1 cellular context compared by ENCODE assay signal in genomic region chr10:33276282-33276923, GRCh38.
TF ChIP-seq lines count a peak whose summit lies in the region.

No MANE protein-coding gene starts in this region.

TF ChIP-seq in A549, 52 proteins besides CTCF, POLR2A, EP300 and RAD21 (continued from another document):
- 0 out of 2 replicates have a peak, but pooled peaks have one; percentile 10 for TF ChIP-seq PBX3 (IDR thresholded peaks at IDR 0.05)
- TF ChIP-seq REST (IDR thresholded peaks at IDR 0.05) = no peak
- no peak for TF ChIP-seq ZFP36 (IDR thresholded peaks at IDR 0.05; ENCODE audit: borderline replicate concordance, partially characterized antibody)
- TF ChIP-seq NR3C1 (IDR thresholded peaks at IDR 0.05) = no peak
- TF ChIP-seq TP53 (CRISPR knock-in tag; IDR thresholded peaks at IDR 0.05) = no peak
- TF ChIP-seq RNF2 (IDR thresholded peaks at IDR 0.05; ENCODE audit: borderline replicate concordance, low read depth) = no peak
- no peak for TF ChIP-seq ZC3H11A (IDR thresholded peaks at IDR 0.05)
- no peak for TF ChIP-seq NPAS2 (CRISPR knock-in tag; IDR thresholded peaks at IDR 0.05; ENCODE audit: borderline replicate concordance)
- TF ChIP-seq FOXS1 (CRISPR knock-in tag; IDR thresholded peaks at IDR 0.05) = no peak
- no peak for TF ChIP-seq POLR2AphosphoS2 (conservative IDR thresholded peaks at IDR 0.05; ENCODE audit: low read length)
- no peak for TF ChIP-seq EHMT2 (IDR thresholded peaks at IDR 0.05; ENCODE audit: low read depth)
- no peak for TF ChIP-seq HOXB13 (CRISPR knock-in tag; IDR thresholded peaks at IDR 0.05; ENCODE audit: low read depth)
- no peak for TF ChIP-seq HOXB5 (CRISPR knock-in tag; IDR thresholded peaks at IDR 0.05)
- TF ChIP-seq MYC (IDR thresholded peaks at IDR 0.05; ENCODE audit: borderline replicate concordance, low read length) = no peak
- TF ChIP-seq EHF (CRISPR knock-in tag; IDR thresholded peaks at IDR 0.05) = no peak
- no peak for TF ChIP-seq SREBF2 (IDR thresholded peaks at IDR 0.05)
